In the genomic region with DNA sequence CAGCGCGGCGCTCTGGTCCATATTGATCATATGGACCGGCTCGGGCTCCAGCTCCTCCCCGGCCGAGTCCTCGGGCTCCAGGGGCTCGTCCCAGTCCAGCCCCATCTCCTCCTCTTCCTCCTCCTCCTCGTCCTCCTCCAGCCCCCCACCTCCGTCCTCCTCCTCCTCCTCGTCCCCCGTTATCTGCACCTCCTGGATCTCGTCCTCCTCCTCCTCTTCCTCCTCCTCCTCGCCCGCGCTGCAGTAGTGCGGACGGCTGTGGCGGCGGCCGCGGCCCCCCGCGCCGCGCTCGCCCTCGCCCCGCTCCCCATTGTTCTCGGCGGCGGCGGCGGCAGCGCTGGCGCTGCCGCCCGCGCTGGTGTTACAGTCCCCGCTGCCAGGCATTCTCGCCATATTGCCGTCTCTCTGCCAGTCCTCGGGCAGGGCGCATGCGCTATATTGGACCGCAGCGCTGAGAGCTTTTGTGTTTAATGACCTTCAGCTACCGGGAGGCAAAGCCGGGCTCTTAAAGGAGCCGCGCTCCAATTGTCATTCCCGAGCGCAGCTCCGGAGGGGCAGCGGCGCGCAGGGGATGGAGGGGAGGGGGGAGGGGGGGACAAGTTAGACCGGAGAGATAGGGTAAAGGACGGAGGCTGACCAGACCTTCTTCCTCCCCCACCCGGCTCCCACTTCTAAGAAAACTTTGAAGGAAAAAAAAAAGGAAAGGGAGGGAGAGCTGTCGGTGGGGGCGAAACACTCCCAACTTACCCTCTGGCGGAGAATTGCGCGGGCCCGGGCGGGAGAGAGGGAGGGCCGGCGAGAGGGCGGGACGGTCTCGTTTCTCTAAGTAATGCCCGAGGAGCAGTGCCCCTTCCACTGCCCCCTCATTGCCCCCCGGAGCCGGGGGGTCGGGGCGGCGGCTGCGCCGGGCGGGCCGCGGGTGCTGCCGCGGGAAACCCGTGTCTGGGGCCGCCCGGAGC, we compare ENCODE assay signal across 8 cellular contexts. TPM values are rescaled to one million over a fixed set of nuclear protein-coding genes. Genes with fewer than 3 reads are reported as not detected.
DNase-seq lines count a peak whose midpoint lies in the region; ATAC-seq, FAIRE-seq and TF ChIP-seq lines count a peak whose summit lies in the region.

A gene (minus strand): TSS at position 410 of the 959 bp plus-strand sequence. CDS start 17 bp downstream, at position 393.

- H3K9me3 ChIP-seq in NT2/D1 (ENCODE audit: insufficient read depth, low read length): no peaks in the 10 kb centered on the region

- no peaks in the 10 kb centered on the region for H3K27me3 ChIP-seq in NT2/D1 (ENCODE audit: insufficient read depth, insufficient read length)

- H3K4me1 ChIP-seq in NT2/D1 (ENCODE audit: insufficient read depth, insufficient read length): no peaks in the 10 kb centered on the region

- FAIRE-seq in HTR-8/SVneo (lab: Jason Lieb, UNC): no peak

- DNase-seq in COR-L47 (lab: John Stamatoyannopoulos, UW): peak; percentile 82
- DNase-seq in HTR-8/SVneo (ENCODE audit: insufficient read length, low spot score): peak; percentile 72
- DNase-seq in NT2/D1 (ENCODE audit: low read depth, low spot score): peak; percentile 50
- DNase-seq in activated T-cell treated with anti-CD3 and anti-CD28 coated beads for 24 hours (ENCODE audit: low read depth): peak; percentile 66
- DNase-seq in erythroblast (lab: John Stamatoyannopoulos, UW): peak; percentile 79 to 85
- peak; percentile 85 for DNase-seq in mucosa of gallbladder (ENCODE audit: low spot score)
- DNase-seq in stimulated activated CD8-positive, alpha-beta memory T cell treated with anti-CD3 and anti-CD28 coated beads, Interleukin-4, amount 100 ng/mL, for 48 hours: peak; percentile 80

- peaks cover 10% of the 10 kb centered on the region for H3K36me3 ChIP-seq in NT2/D1 (ENCODE audit: insufficient read depth, insufficient read length, low read length)

- ATAC-seq in GM21360 (IDR thresholded peaks at IDR 0.05; ENCODE audit: unreplicated experiment): peak; percentile 42

- peak within 1 kb of the TSS; percentile 74 for H3K9ac ChIP-seq in NT2/D1 (ENCODE audit: insufficient read length, low read depth)

- peak; percentile 18 for TF ChIP-seq POLR2A in erythroblast (IDR thresholded peaks at IDR 0.05; ENCODE audit: low read length)

- peak within 1 kb of the TSS; percentile 54 for H3K4me3 ChIP-seq in NT2/D1 (ENCODE audit: insufficient read length, low read depth)

RNA-seq across cellular contexts. Expression of the gene that starts here (rescaled TPM):
- total RNA-seq in mucosa of gallbladder: 21.4 TPM

Comparison
In these comparisons a context has a peak if more than half of its experiments do, and no peak if none do; other contexts are left out.
1. Peak in every context shown above with its lines: DNase-seq, ATAC-seq and H3K4me3 ChIP-seq.